Comparison of ENCODE assay signal across 8 cellular contexts in the genomic region with DNA sequence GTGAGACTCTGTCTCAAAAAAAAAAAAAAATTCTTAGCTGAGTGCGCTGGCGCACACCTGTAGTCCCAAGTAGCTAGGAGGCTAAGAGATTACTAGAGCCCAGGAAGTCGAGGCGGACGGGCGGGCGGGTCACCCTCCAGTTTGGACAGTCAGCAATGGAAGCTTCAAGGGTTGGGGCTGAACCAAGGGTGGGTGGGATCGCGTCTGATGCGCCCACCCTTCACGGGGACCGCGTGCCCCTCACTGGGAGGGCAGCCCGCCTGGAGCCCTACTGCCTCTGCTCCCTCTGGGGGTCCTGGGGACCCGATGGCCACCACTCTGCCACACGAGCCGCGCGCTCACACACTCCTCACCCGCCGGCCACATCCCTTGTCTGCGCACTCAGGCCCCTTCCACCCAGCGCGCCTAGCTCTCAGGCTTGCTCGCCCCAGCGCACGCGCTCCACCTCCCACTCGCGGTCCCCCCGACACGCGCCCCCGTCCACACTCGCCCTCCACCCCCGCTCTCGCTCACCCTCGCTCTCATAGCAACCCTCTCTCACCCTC. TPM values are rescaled to one million over a fixed set of nuclear protein-coding genes. Genes with fewer than 3 reads are reported as not detected.
DNase-seq lines count a peak whose midpoint lies in the region; ATAC-seq, FAIRE-seq and TF ChIP-seq lines count a peak whose summit lies in the region.

No MANE protein-coding gene starts in this region.

- TSS peak; percentile 44 for BruUV-seq in HCT116 (replicated peaks; lab: Mats Ljungman, UMichigan)

- H3K9ac ChIP-seq in HCT116 (ENCODE audit: low read length) = peak overlapping the region; percentile 95

- H3K27me3 ChIP-seq in HCT116 (ENCODE audit: insufficient read depth, low read length) (no peaks in the 10 kb centered on the region), ovary (no peaks in the 10 kb centered on the region)

- TF ChIP-seq CTCF in CD14-positive monocyte (IDR thresholded peaks at IDR 0.05) = no peak
- no peak for TF ChIP-seq CTCF in HCT116 (IDR thresholded peaks at IDR 0.05 in 2 of 3, conservative IDR thresholded peaks at IDR 0.05 in 1 of 3; ENCODE audit: borderline replicate concordance in 1 of 3, insufficient read depth in 1 of 3, low read depth in 2 of 3, low read length in 2 of 3)
- TF ChIP-seq CTCF in ovary (IDR thresholded peaks at IDR 0.05) = no peak
- no peak for TF ChIP-seq CTCF in GM10266 (IDR thresholded peaks at IDR 0.05; ENCODE audit: control insufficient read depth, insufficient read depth, low read depth, missing control alignments)

- peak overlapping the region; percentile 87 to 95 for H3K4me3 Mint-ChIP-seq in CD14-positive monocyte

- no peak for FAIRE-seq in urothelium cell line (lab: Jason Lieb, UNC)

- WGBS in ovary, 3 donors = 2% methylated on average over 36 to 38 of the region's 38 CpGs

- POLR2A ChIA-PET in HCT116 (lab: Charles Lee) = interaction anchor here (1.0 kb wide), 2 partner anchors 9 to 91 kb away, joined by 3 to 4 read pairs; no protein-coding TSS in a partner anchor

- H3K9me2 ChIP-seq in HCT116 (ENCODE audit: insufficient read depth) = no peaks in the 10 kb centered on the region

- no peaks in the 10 kb centered on the region for H4K20me1 ChIP-seq in HCT116 (ENCODE audit: insufficient read depth)

- RAD21 ChIA-PET in HCT116 (lab: Charles Lee; ENCODE audit: low non-redundant PET in 1 of 2, low total read pairs in 2 of 2, uncharacterized antibody in 2 of 2, unreplicated experiment in 2 of 2) = no interaction called here

- peaks cover 0 to 4% (median 1%) of the 10 kb centered on the region in 3 donors for H3K27me3 Mint-ChIP-seq in CD14-positive monocyte (ENCODE audit: low read depth in 3 of 3)

- H3K4me1 ChIP-seq in HCT116 (ENCODE audit: control insufficient read depth in 1 of 2, insufficient read depth in 2 of 2, low read length in 2 of 2) = peaks cover 12 to 24% of the 10 kb centered on the region in 2 experiments
- peaks cover 10% of the 10 kb centered on the region for H3K4me1 ChIP-seq in ovary (ENCODE audit: insufficient read depth)

- peaks cover 49% of the 10 kb centered on the region for H3K79me2 ChIP-seq in HCT116 (ENCODE audit: insufficient read depth, low read length)

- peaks cover 3 to 7% of the 10 kb centered on the region in 2 donors for H3K36me3 Mint-ChIP-seq in CD14-positive monocyte

- peak overlapping the region in 6 of 7 donors; percentile 19 to 90 (median 64) for H3K27ac Mint-ChIP-seq in CD14-positive monocyte

- H3K27ac ChIP-seq in HCT116 (ENCODE audit: low read depth, low read length) = peak overlapping the region; percentile 78
- peak overlapping the region in 1 of 2 donors; percentile 85 for H3K27ac ChIP-seq in ovary

- CTCF ChIA-PET in HCT116 (lab: Charles Lee) = interaction anchor here (0.5 to 1.3 kb wide), 2 partner anchors 13 to 15 kb away, joined by 4 to 7 read pairs; no protein-coding TSS in a partner anchor

- DNase-seq in CD14-positive monocyte (ENCODE audit: low spot score) (no peak), HCT116 (ENCODE audit: low read depth, low spot score) (no peak), erythroblast (lab: John Stamatoyannopoulos, UW) (peak; percentile 59 to 63), ovary (no peak), GM10266 (ENCODE audit: extremely low spot score) (no peak), urothelium cell line (ENCODE audit: low spot score) (no peak)

- no peak overlapping the region for H2AFZ ChIP-seq in HCT116 (ENCODE audit: low read depth, low read length, poor library complexity, severe bottlenecking)

- intact Hi-C loops in CD14-positive monocyte (cut with micrococcal nuclease) (no loop called here), HCT116 (cut with micrococcal nuclease) (no loop called here), ovary (cut with DNase I) (no loop called here)

- ATAC-seq in HCT116 = peak; percentile 20
- ATAC-seq in SK-N-SH treated with all-trans-retinoic acid at 6 μM for 48 hours = peak; percentile 58
- no peak for ATAC-seq in HG02571 (IDR thresholded peaks at IDR 0.05; ENCODE audit: unreplicated experiment)

- H3K4me1 Mint-ChIP-seq in CD14-positive monocyte = peaks cover 28% of the 10 kb centered on the region

- TF ChIP-seq EP300 in ovary (IDR thresholded peaks at IDR 0.05) = no peak

- H3K4me3 ChIP-seq in HCT116 (replicated peaks in 1 of 2; ENCODE audit: low read depth in 1 of 2, low read length in 2 of 2) (peak overlapping the region; percentile 85 to 100), ovary (peak overlapping the region; percentile 88)

- TF ChIP-seq POLR2A in HCT116 (IDR thresholded peaks at IDR 0.05; ENCODE audit: borderline replicate concordance, extremely low read depth, insufficient read depth, insufficient read length) = no peak
- TF ChIP-seq POLR2A in erythroblast (IDR thresholded peaks at IDR 0.05; ENCODE audit: low read length) = no peak
- no peak for TF ChIP-seq POLR2A in ovary (IDR thresholded peaks at IDR 0.05)

- no peaks in the 10 kb centered on the region for H3K9me3 ChIP-seq in HCT116 (ENCODE audit: control insufficient read depth in 1 of 2, insufficient read depth in 1 of 2, low read depth in 1 of 2, low read length in 2 of 2)
- no peaks in the 10 kb centered on the region for H3K9me3 ChIP-seq in ovary

- peak overlapping the region; percentile 93 for H3K4me2 ChIP-seq in HCT116 (ENCODE audit: low read length)

- no peak for TF ChIP-seq RAD21 in HCT116 (IDR thresholded peaks at IDR 0.05; ENCODE audit: low read depth)

- H3K9me3 Mint-ChIP-seq in CD14-positive monocyte = peaks cover 0 to 2% (median 0%) of the 10 kb centered on the region in 7 donors

- H3K36me3 ChIP-seq in HCT116 (ENCODE audit: control insufficient read depth in 1 of 2, insufficient read depth in 2 of 2, low read length in 2 of 2) (peaks cover 2 to 8% of the 10 kb centered on the region in 2 experiments; a peak in 1 of 4 replicates), ovary (no peaks in the 10 kb centered on the region)

TF ChIP-seq in HCT116, 20 proteins besides CTCF, POLR2A, EP300 and RAD21 (continues in another document):
- TF ChIP-seq CEBPB (IDR thresholded peaks at IDR 0.05; ENCODE audit: low read depth) = no peak
- TF ChIP-seq, protein P1, sequence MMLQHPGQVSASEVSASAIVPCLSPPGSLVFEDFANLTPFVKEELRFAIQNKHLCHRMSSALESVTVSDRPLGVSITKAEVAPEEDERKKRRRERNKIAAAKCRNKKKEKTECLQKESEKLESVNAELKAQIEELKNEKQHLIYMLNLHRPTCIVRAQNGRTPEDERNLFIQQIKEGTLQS (IDR thresholded peaks at IDR 0.05) = no peak
- TF ChIP-seq ELF1 (IDR thresholded peaks at IDR 0.05; ENCODE audit: borderline replicate concordance, low read depth) = no peak
- TF ChIP-seq SRF (IDR thresholded peaks at IDR 0.05; ENCODE audit: low read depth) = no peak

TF ChIP-seq in SK-N-SH treated with all-trans-retinoic acid at 6 μM for 48 hours, 23 proteins besides CTCF, POLR2A, EP300 and RAD21:
- TF ChIP-seq, protein P2, sequence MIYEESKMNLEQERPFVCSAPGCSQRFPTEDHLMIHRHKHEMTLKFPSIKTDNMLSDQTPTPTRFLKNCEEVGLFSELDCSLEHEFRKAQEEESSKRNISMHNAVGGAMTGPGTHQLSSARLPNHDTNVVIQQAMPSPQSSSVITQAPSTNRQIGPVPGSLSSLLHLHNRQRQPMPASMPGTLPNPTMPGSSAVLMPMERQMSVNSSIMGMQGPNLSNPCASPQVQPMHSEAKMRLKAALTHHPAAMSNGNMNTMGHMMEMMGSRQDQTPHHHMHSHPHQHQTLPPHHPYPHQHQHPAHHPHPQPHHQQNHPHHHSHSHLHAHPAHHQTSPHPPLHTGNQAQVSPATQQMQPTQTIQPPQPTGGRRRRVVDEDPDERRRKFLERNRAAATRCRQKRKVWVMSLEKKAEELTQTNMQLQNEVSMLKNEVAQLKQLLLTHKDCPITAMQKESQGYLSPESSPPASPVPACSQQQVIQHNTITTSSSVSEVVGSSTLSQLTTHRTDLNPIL (CRISPR knock-in tag; IDR thresholded peaks at IDR 0.05; ENCODE audit: low read depth) = no peak
- TF ChIP-seq OSR1 (CRISPR knock-in tag; IDR thresholded peaks at IDR 0.05) (no peak), ARNTL (CRISPR knock-in tag; IDR thresholded peaks at IDR 0.05; ENCODE audit: borderline replicate concordance, low read depth) (no peak)

RNA-seq across cellular contexts. Expression of a gene that starts 0.5 kb away (rescaled TPM):
- 10 to 100 TPM; 45.0 to 45.4 TPM for polyA plus RNA-seq in CD14-positive monocyte
- 102 TPM for total RNA-seq in HCT116 (2021; ENCODE audit: unreplicated experiment)
- polyA plus RNA-seq in HCT116 (2012) = 92.1 and 103 TPM in 2 replicates
- 10 to 100 TPM; 62.2 to 90.7 (median 75.7) TPM for total RNA-seq in ovary
- 10 to 100 TPM; 41.0 to 68.1 TPM for polyA plus RNA-seq in ovary

RNA-seq across cellular contexts. Expression of a gene that starts 15.6 kb away (rescaled TPM):
- polyA plus RNA-seq in CD14-positive monocyte (1 to 10 TPM; 5.7 to 8.2 TPM), ovary (100 to 1,000 TPM in 1 of 2 donors, 10 to 100 TPM in 1; 31.1 to 151 TPM)
- total RNA-seq in HCT116 (2021; ENCODE audit: unreplicated experiment) (55.5 TPM), ovary (10 to 100 TPM; 27.7 to 80.1 (median 54.0) TPM)
- 53.0 and 60.8 TPM in 2 replicates for polyA plus RNA-seq in HCT116 (2012)

Comparison
In these comparisons a context has a peak if more than half of its experiments do, and no peak if none do; other contexts are left out.
1. DNase-seq: peak in erythroblast (2 of 2); none in CD14-positive monocyte (single experiment), HCT116 (single experiment), ovary (0 of 5), GM10266 (single experiment) and urothelium cell line (single experiment).